17 cellular contexts compared by ENCODE assay signal in genomic region chr2:119637371-119637770, GRCh38. TPM values are rescaled to one million over a fixed set of nuclear protein-coding genes. Genes with fewer than 3 reads are reported as not detected.
DNase-seq lines count a peak whose midpoint lies in the region; ATAC-seq and TF ChIP-seq lines count a peak whose summit lies in the region.
"Had no signal": no experiment of that assay in that cellular context is flagged by ENCODE, and none has a peak within 500 bp of the region (broad histone marks: within the 10 kb centered on the region; RNA-seq: fewer than 3 reads in every experiment).

No MANE protein-coding gene starts in this region.

- TF ChIP-seq CTCF in gastrocnemius medialis (IDR thresholded peaks at IDR 0.05 in 4 of 5, conservative IDR thresholded peaks at IDR 0.05 in 1 of 5) = no peak

- H3K27ac ChIP-seq in stomach smooth muscle (ENCODE audit: low read length) (peak overlapping the region; percentile 49), gastrocnemius medialis (no peak overlapping the region)
- H3K27ac ChIP-seq: BLaER1, GM23248, HL-60 had no signal

- no peak overlapping the region for H3K4me3 ChIP-seq in stomach smooth muscle (ENCODE audit: low read length in 2 of 2)
- H3K4me3 ChIP-seq in gastrocnemius medialis = no peak overlapping the region
- H3K4me3 ChIP-seq: BLaER1, GM23248, HAP-1 had no signal

- ATAC-seq in HG03354 (IDR thresholded peaks at IDR 0.05; ENCODE audit: poor library complexity, severe bottlenecking, unreplicated experiment) (no peak), gastrocnemius medialis (no peak)

- in situ Hi-C loops in SK-MEL-5 (cut with HindIII; ENCODE audit: low pct_unique_long_range_greater_than_20kb, low sequenced_read_pairs) (no loop called here), gastrocnemius medialis (cut with MboI; ENCODE audit: low sequenced_read_pairs in 4 of 4) (no loop called here)

- TF ChIP-seq POLR2A in gastrocnemius medialis (IDR thresholded peaks at IDR 0.05) = no peak

- intact Hi-C loops in gastrocnemius medialis (cut with DNase I; ENCODE audit: low total_unique reads) = no loop called here

- no peak overlapping the region for H3K9ac ChIP-seq in stomach smooth muscle (ENCODE audit: low read length in 2 of 2)
- H3K9ac ChIP-seq: BLaER1, GM23248 had no signal

- peaks cover 37% of the 10 kb centered on the region for H3K4me1 ChIP-seq in stomach smooth muscle (ENCODE audit: control insufficient read depth, insufficient read depth, low read length)
- H3K4me1 ChIP-seq in gastrocnemius medialis = peaks cover 0 to 4% of the 10 kb centered on the region in 2 donors
- H3K4me1 ChIP-seq: BLaER1, HAP-1 had no signal

- no peaks in the 10 kb centered on the region for H3K36me3 ChIP-seq in stomach smooth muscle (ENCODE audit: control insufficient read depth in 2 of 2, insufficient read depth in 2 of 2, low read length in 2 of 2)
- H3K36me3 ChIP-seq in gastrocnemius medialis = no peaks in the 10 kb centered on the region
- H3K36me3 ChIP-seq: BLaER1, HAP-1 had no signal

- DNase-seq in SK-MEL-5 (ENCODE audit: low read depth, low spot score) (peak; percentile 4), foreskin melanocyte (peak; percentile 58), midbrain (lab: John Stamatoyannopoulos, UW) (peak; percentile 11), mesenteric fat pad (ENCODE audit: low spot score) (no peak), anterior cingulate cortex (lab: John Stamatoyannopoulos, UW) (no peak), gastrocnemius medialis (no peak)
- DNase-seq: 8988T; Calu3; CD4-positive, alpha-beta memory T cell; DMS79 treated with DMSO at 0.1 percent for 48 hours; GF-D8; GM23248 had no signal

- H3K27me3 ChIP-seq in stomach smooth muscle (ENCODE audit: control insufficient read depth in 1 of 2, insufficient read depth in 2 of 2, low read length in 2 of 2) (no peaks in the 10 kb centered on the region), gastrocnemius medialis (no peaks in the 10 kb centered on the region)
- H3K27me3 ChIP-seq: BLaER1 had no signal

- H3K9me3 ChIP-seq in stomach smooth muscle (ENCODE audit: control insufficient read depth in 2 of 2, low read length in 2 of 2) (no peaks in the 10 kb centered on the region), gastrocnemius medialis (peaks cover 0 to 2% (median 0%) of the 10 kb centered on the region in 3 donors)
- H3K9me3 ChIP-seq: HAP-1 had no signal

RNA-seq across cellular contexts. Expression of gene TMEM177, which starts 41.6 kb away (rescaled TPM):
- total RNA-seq in SK-MEL-5 (2014; rRNA removed; shearing (Covaris generic)) = 39.9 and 47.3 TPM in 2 replicates
- 59.0 and 65.7 TPM in 2 replicates for polyA plus RNA-seq in SK-MEL-5 (2015; cell fraction: cytosol; rRNA removed)
- 36.2 and 46.4 TPM in 2 replicates for polyA plus RNA-seq in SK-MEL-5 (2015; cell fraction: nucleus; rRNA removed)
- 6.1 TPM for total RNA-seq in mesenteric fat pad
- total RNA-seq in gastrocnemius medialis = 10 to 100 TPM in 1 of 4 donors, 1 to 10 TPM in 3; 5.1 to 13.4 (median 7.6) TPM

Comparison
In these comparisons a context has a peak if more than half of its experiments do, and no peak if none do; other contexts are left out.
1. DNase-seq: peak in SK-MEL-5 (single experiment), foreskin melanocyte (single experiment) and midbrain (single experiment); none in mesenteric fat pad (single experiment), anterior cingulate cortex (0 of 58) and gastrocnemius medialis (0 of 2).